In genomic region chr19:5480427-5480836, GRCh38 we compare ENCODE assay signal across 9 cellular contexts. TPM values are rescaled to one million over a fixed set of nuclear protein-coding genes. Genes with fewer than 3 reads are reported as not detected.
DNase-seq lines count a peak whose midpoint lies in the region; ATAC-seq and TF ChIP-seq lines count a peak whose summit lies in the region.
"Had no signal": no experiment of that assay in that cellular context is flagged by ENCODE, and none has a peak within 500 bp of the region (broad histone marks: within the 10 kb centered on the region; RNA-seq: fewer than 3 reads in every experiment).

No MANE protein-coding gene starts in this region.

- H3K9me3 Mint-ChIP-seq in activated naive CD8-positive, alpha-beta T cell treated with anti-CD3 and anti-CD28 coated beads, Interleukin-2, amount 10 ng/mL, durations not matched to agents 7 days and 5 days: peaks cover 4% of the 10 kb centered on the region

- H3K27ac ChIP-seq in mesendoderm (ENCODE audit: low read depth, low read length): no peak overlapping the region
- no peak overlapping the region for H3K27ac ChIP-seq in left lung

- H3K9me3 ChIP-seq in left lung: peaks cover 0 to 12% of the 10 kb centered on the region in 2 donors

- POLR2A ChIA-PET in activated naive CD8-positive, alpha-beta T cell treated with anti-CD3 and anti-CD28 coated beads, Interleukin-2, amount 10 ng/mL, durations not matched to agents 7 days and 5 days (lab: Charles Lee): no interaction called here

- H3K27ac Mint-ChIP-seq in activated naive CD8-positive, alpha-beta T cell treated with anti-CD3 and anti-CD28 coated beads, Interleukin-2, amount 10 ng/mL, durations not matched to agents 7 days and 5 days: no peak overlapping the region

- no peak overlapping the region for H4K5ac ChIP-seq in mesendoderm (ENCODE audit: low read length)

- no CpG with 5 or more reads among the region's 6 CpGs for WGBS in mesendoderm (ENCODE audit: extremely low coverage, insufficient coverage, low lambda C conversion rate)

- H3K27me3 Mint-ChIP-seq in activated naive CD8-positive, alpha-beta T cell treated with anti-CD3 and anti-CD28 coated beads, Interleukin-2, amount 10 ng/mL, durations not matched to agents 7 days and 5 days: peaks cover 22% of the 10 kb centered on the region

- no peak overlapping the region for H4K8ac ChIP-seq in mesendoderm (ENCODE audit: low read depth, low read length)

- TF ChIP-seq CTCF in left lung (IDR thresholded peaks at IDR 0.05): peak in 1 of 2 donors; percentile 37

- H3K4me3 Mint-ChIP-seq in activated naive CD8-positive, alpha-beta T cell treated with anti-CD3 and anti-CD28 coated beads, Interleukin-2, amount 10 ng/mL, durations not matched to agents 7 days and 5 days: no peak overlapping the region

- no peak overlapping the region for H3K4ac ChIP-seq in mesendoderm (ENCODE audit: low read depth, low read length)

- no peaks in the 10 kb centered on the region for H3K79me1 ChIP-seq in mesendoderm (ENCODE audit: low read length)

- H3K36me3 ChIP-seq in mesendoderm (ENCODE audit: control insufficient read depth, insufficient read depth, low read length) (no peaks in the 10 kb centered on the region), left lung (no peaks in the 10 kb centered on the region)

- H3K4me3 ChIP-seq in mesendoderm (ENCODE audit: low read length): no peak overlapping the region
- H3K4me3 ChIP-seq in left lung: no peak overlapping the region

- H3K4me1 ChIP-seq in mesendoderm (ENCODE audit: control insufficient read depth, low read depth, low read length): peaks cover 4% of the 10 kb centered on the region
- H3K4me1 ChIP-seq in left lung: no peaks in the 10 kb centered on the region

- no peaks in the 10 kb centered on the region for H3K36me3 Mint-ChIP-seq in activated naive CD8-positive, alpha-beta T cell treated with anti-CD3 and anti-CD28 coated beads, Interleukin-2, amount 10 ng/mL, durations not matched to agents 7 days and 5 days

- no peak overlapping the region for H2BK15ac ChIP-seq in mesendoderm (replicated peaks; ENCODE audit: low read depth)

- no peak overlapping the region for H3K18ac ChIP-seq in mesendoderm (ENCODE audit: low read length)

- no peak overlapping the region for H3K56ac ChIP-seq in mesendoderm (ENCODE audit: low read length)

- no peak overlapping the region for H3K9ac ChIP-seq in mesendoderm (ENCODE audit: low read length)

- peak; percentile 72 for DNase-seq in DMS 273 (lab: John Stamatoyannopoulos, UW; ENCODE audit: unreplicated experiment)
- no peak for DNase-seq in DMS 273 treated with DMSO at 0.1 percent for 48 hours (lab: John Stamatoyannopoulos, UW)
- peak; percentile 55 for DNase-seq in NCI-H69 (lab: John Stamatoyannopoulos, UW)
- peak; percentile 44 for DNase-seq in activated naive CD8-positive, alpha-beta T cell treated with anti-CD3 and anti-CD28 coated beads, Interleukin-2, amount 10 ng/mL, durations not matched to agents 7 days and 5 days
- DNase-seq in mesendoderm: peak; percentile 52
- DNase-seq in KG1 (lab: John Stamatoyannopoulos, UW): no peak
- DNase-seq in C1 segment of cervical spinal cord (lab: John Stamatoyannopoulos, UW): no peak
- DNase-seq in left lung: no peak

- intact Hi-C loops in left lung (cut with DNase I): no loop called here

- no peak overlapping the region for H2BK5ac ChIP-seq in mesendoderm (ENCODE audit: low read length)

- peaks cover 2% of the 10 kb centered on the region for H3K27me3 ChIP-seq in mesendoderm (ENCODE audit: insufficient read depth, low read length, poor library complexity)
- peaks cover 14 to 92% of the 10 kb centered on the region in 2 donors for H3K27me3 ChIP-seq in left lung

- no peaks in the 10 kb centered on the region for H3K4me1 Mint-ChIP-seq in activated naive CD8-positive, alpha-beta T cell treated with anti-CD3 and anti-CD28 coated beads, Interleukin-2, amount 10 ng/mL, durations not matched to agents 7 days and 5 days

- no peak overlapping the region for H3K4me2 ChIP-seq in mesendoderm (ENCODE audit: low read length)

- no peak overlapping the region for H2AK5ac ChIP-seq in mesendoderm (ENCODE audit: low read length)

- no peak for ATAC-seq in activated naive CD8-positive, alpha-beta T cell treated with anti-CD3 and anti-CD28 coated beads, Interleukin-2, amount 10 ng/mL, durations not matched to agents 7 days and 5 days (ENCODE audit: low read depth)
- no peak for ATAC-seq in left lung

- no peak overlapping the region for H3K23ac ChIP-seq in mesendoderm (ENCODE audit: low read length)

- no peak overlapping the region for H2BK120ac ChIP-seq in mesendoderm (ENCODE audit: low read depth, low read length)

- no peaks in the 10 kb centered on the region for H3K79me2 ChIP-seq in mesendoderm (ENCODE audit: control insufficient read depth, insufficient read depth, low read length)

RNA-seq across cellular contexts. Expression of gene ZNRF4, which starts 25.2 kb away (rescaled TPM):
- total RNA-seq in activated naive CD8-positive, alpha-beta T cell treated with anti-CD3 and anti-CD28 coated beads, Interleukin-2, amount 10 ng/mL, durations not matched to agents 7 days and 5 days: not detected
- polyA plus RNA-seq in mesendoderm (2013, experiment 1 of 2): not detected
- not detected for polyA plus RNA-seq in mesendoderm (2013, experiment 2 of 2)
- not detected for total RNA-seq in left lung
- total RNA-seq: T-helper 2 cell treated with Interferon-gamma antibody and Interleukin-4, amounts not matched to agents 100 ng/mL and 5 ng/mL, for 36 hours had no signal

Comparison
In these comparisons a context has a peak if more than half of its experiments do, and no peak if none do; other contexts are left out.
1. DNase-seq: peak in DMS 273 (single experiment), NCI-H69 (single experiment), activated naive CD8-positive, alpha-beta T cell treated with anti-CD3 and anti-CD28 coated beads, Interleukin-2, amount 10 ng/mL, durations not matched to agents 7 days and 5 days (single experiment) and mesendoderm (single experiment); none in DMS 273 treated with DMSO at 0.1 percent for 48 hours (single experiment), KG1 (single experiment), C1 segment of cervical spinal cord (0 of 14) and left lung (0 of 2).